ENCODE assay signal across 9 cellular contexts in the genomic region with DNA sequence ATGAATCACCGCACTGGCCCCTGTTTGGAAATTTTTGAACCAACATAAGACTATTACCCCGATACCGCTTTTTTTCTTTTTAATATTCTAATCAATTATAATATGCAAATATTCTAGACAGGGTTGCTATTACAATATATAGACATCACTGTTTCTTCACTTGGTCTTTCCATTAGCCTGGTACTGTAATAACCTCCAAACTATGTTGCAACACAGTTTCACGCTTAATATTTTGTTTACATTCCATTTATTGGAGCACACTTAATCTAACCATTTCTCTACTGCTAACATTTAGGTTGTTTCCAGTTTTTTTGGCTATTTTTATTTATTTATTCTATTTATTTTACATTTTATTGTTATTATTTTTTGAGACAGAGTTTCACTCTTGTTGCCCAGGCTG. TPM values are rescaled to one million over a fixed set of nuclear protein-coding genes. Genes with fewer than 3 reads are reported as not detected.
"Had no signal": no experiment of that assay in that cellular context is flagged by ENCODE, and none has a peak within 500 bp of the region (broad histone marks: within the 10 kb centered on the region; RNA-seq: fewer than 3 reads in every experiment).

No MANE protein-coding gene starts in this region.

- FAIRE-seq: H1, H54, HTR-8/SVneo had no signal

- H3K4me2 ChIP-seq: GM23338, KMS-11 had no signal

- H3K4me3 ChIP-seq: GM23338 had no signal

- H2AFZ ChIP-seq: GM23338 had no signal

- ATAC-seq: GM23338 had no signal

- H3K9ac ChIP-seq: KMS-11 had no signal

- DNase-seq: H9, HCEC 1CT, KBM-7 had no signal

- H3K27ac ChIP-seq: KMS-11 had no signal

RNA-seq across cellular contexts. Expression of gene NID1, which starts 17.6 kb away (rescaled TPM):
- total RNA-seq: HT-29 had no signal
